Comparison of ENCODE assay signal across 9 cellular contexts in the genomic region with DNA sequence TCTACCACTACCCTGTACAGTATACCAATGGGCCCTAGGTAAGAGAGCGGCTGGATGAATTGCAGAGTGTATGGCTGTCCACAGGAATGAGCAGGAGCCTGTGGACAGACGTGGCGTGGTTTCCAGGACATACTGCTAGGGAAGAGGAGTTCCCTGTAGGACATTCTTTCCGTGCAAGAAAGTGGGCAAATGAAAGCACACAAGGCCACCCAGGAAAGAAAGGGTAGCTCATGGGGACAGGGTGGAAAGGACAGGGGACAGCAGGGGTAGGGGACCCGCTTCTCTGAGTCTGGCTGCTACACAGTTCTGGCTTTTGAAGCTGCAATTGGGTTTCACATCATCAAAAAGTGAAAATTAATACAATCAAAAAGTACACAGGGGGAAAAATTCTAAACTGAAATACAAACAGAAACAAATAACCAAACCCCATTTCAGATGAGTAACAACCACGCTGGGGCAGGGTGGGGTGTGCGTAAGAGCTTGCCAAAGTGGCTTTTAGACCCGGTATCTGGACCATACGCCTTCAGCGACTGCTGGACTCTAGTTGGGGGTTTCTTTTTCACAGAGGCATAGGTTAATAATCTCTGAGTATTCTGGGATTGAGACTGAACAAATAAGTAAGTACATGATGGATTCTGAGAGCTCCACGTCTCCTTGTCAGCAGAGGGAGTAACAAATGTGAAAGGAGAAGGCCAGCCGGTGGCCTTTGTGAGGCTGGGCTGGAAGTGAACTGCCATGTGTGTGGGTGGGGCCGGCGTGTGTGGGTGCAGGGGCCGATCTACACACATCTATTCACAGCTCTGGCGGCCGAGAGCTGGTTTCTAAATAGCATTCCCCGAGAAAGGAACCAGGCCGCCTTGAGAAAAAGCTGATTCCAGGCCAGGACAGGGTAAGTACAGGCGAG.
DNase-seq lines count a peak whose midpoint lies in the region; ATAC-seq and TF ChIP-seq lines count a peak whose summit lies in the region.
"Had no signal": no experiment of that assay in that cellular context is flagged by ENCODE, and none has a peak within 500 bp of the region (broad histone marks: within the 10 kb centered on the region; RNA-seq: fewer than 3 reads in every experiment).

No MANE protein-coding gene starts in this region.

- peaks cover 83% of the 10 kb centered on the region for H3K36me3 ChIP-seq in DND-41 (ENCODE audit: insufficient read depth, low read length)
- H3K36me3 ChIP-seq in adipocyte (ENCODE audit: control insufficient read depth, insufficient read depth, low read length, severe bottlenecking): no peaks in the 10 kb centered on the region
- no peaks in the 10 kb centered on the region for H3K36me3 ChIP-seq in rectal smooth muscle tissue (ENCODE audit: control insufficient read depth, insufficient read depth, low read length)

- intact Hi-C loops in cardiac septum (cut with DNase I): no loop called here

- peaks cover 27% of the 10 kb centered on the region for H3K4me1 ChIP-seq in DND-41 (ENCODE audit: insufficient read depth, low read length)
- peaks cover 44% of the 10 kb centered on the region for H3K4me1 ChIP-seq in adipocyte (ENCODE audit: control insufficient read depth, insufficient read depth, low read length)
- peaks cover 41% of the 10 kb centered on the region for H3K4me1 ChIP-seq in rectal smooth muscle tissue (ENCODE audit: control insufficient read depth, insufficient read depth, low read length)

- no peak for TF ChIP-seq CTCF in DND-41 (IDR thresholded peaks at IDR 0.05; ENCODE audit: borderline replicate concordance, extremely low read depth, low read length, poor library complexity, severe bottlenecking)

- H3K4me3 ChIP-seq in DND-41 (ENCODE audit: low read depth in 1 of 2, low read length in 2 of 2) (no peak overlapping the region), adipocyte (ENCODE audit: low read length) (peak overlapping the region; percentile 69), rectal smooth muscle tissue (ENCODE audit: low read length) (peak overlapping the region; percentile 43)

- H3K4me2 ChIP-seq in DND-41 (ENCODE audit: insufficient read depth, low read length): no peak overlapping the region

- DNase-seq in DND-41 (no peak), adipocyte (ENCODE audit: low read depth) (no peak), cardiac septum (ENCODE audit: low spot score) (peak; percentile 85), cerebellum (ENCODE audit: low spot score) (no peak), NCI-H345 (lab: John Stamatoyannopoulos, UW) (no peak)
- DNase-seq: NCI-H510A had no signal

- H3K27ac ChIP-seq in DND-41 (ENCODE audit: low read length) (peak overlapping the region; percentile 60), rectal smooth muscle tissue (ENCODE audit: low read depth, low read length) (peak overlapping the region; percentile 83)

- no peaks in the 10 kb centered on the region for H3K27me3 ChIP-seq in DND-41 (ENCODE audit: insufficient read depth, low read length, poor library complexity)
- H3K27me3 ChIP-seq in adipocyte (replicated peaks; ENCODE audit: control insufficient read depth, insufficient read depth, low read length): no peaks in the 10 kb centered on the region
- H3K27me3 ChIP-seq in rectal smooth muscle tissue (ENCODE audit: control insufficient read depth, insufficient read depth, low read length): no peaks in the 10 kb centered on the region

- peaks cover 56% of the 10 kb centered on the region for H4K20me1 ChIP-seq in DND-41 (ENCODE audit: insufficient read depth, low read length)

- H3K9me3 ChIP-seq in DND-41 (ENCODE audit: insufficient read depth, low read length, severe bottlenecking) (no peaks in the 10 kb centered on the region), adipocyte (ENCODE audit: control insufficient read depth, low read length) (peaks cover 4% of the 10 kb centered on the region)

- H3K79me2 ChIP-seq in DND-41 (ENCODE audit: insufficient read depth, low read length): peaks cover 100% of the 10 kb centered on the region

- H2AFZ ChIP-seq in DND-41 (ENCODE audit: low read depth, low read length): no peak overlapping the region

- ATAC-seq in DND-41 (ENCODE audit: insufficient read depth, low read depth) (no peak), HG03439 (IDR thresholded peaks at IDR 0.05; ENCODE audit: unreplicated experiment) (no peak), GM21528 (IDR thresholded peaks at IDR 0.05; ENCODE audit: low FRiP score, unreplicated experiment) (no peak)

- H3K9ac ChIP-seq in DND-41 (ENCODE audit: low read depth, low read length): no peak overlapping the region
- H3K9ac ChIP-seq in adipocyte (ENCODE audit: low read length): peak overlapping the region; percentile 83
- H3K9ac ChIP-seq in rectal smooth muscle tissue (ENCODE audit: low read length): no peak overlapping the region

Comparison
In these comparisons a context has a peak if more than half of its experiments do, and no peak if none do; other contexts are left out.
1. H3K4me3 ChIP-seq: peak in adipocyte (single experiment) and rectal smooth muscle tissue (single experiment); none in DND-41 (0 of 2).